In the genomic region with DNA sequence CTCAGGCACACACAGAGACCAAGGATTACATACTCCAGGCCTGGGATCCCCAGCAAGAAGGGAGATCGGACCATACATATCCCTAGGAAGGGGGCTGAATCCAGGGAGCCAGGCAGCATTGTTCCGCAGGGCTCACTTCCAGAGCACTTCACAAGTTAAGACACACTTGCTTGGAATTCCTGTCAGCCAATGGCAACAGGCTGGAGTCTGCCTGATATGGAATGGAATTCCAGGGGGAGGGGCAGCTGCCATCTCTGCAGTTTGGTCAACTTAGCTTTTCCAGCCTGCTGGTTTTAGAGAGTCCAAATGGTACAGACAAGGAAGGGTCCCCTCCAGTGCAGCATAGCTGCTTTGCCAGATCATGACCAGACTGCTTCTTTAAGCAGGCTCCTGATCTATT, we compare ENCODE assay signal across 26 cellular contexts.
"Had no signal": no experiment of that assay in that cellular context is flagged by ENCODE, and none has a peak within 500 bp of the region (broad histone marks: within the 10 kb centered on the region; RNA-seq: fewer than 3 reads in every experiment).

No MANE protein-coding gene starts in this region.

- H3K4me3 Mint-ChIP-seq: activated CD4-positive, alpha-beta memory T cell treated with anti-CD3 and anti-CD28 coated beads, Interleukin-2, amount 10 ng/mL, durations not matched to agents 7 days and 5 days; activated CD4-positive, alpha-beta T cell treated with anti-CD3 and anti-CD28 coated beads, Interleukin-2, amount 10 ng/mL, durations not matched to agents 24 days and 14 days; activated naive CD4-positive, alpha-beta T cell treated with anti-CD3 and anti-CD28 coated beads, Interleukin-2, amount 50 U/mL, for 24 hours; activated naive CD8-positive, alpha-beta T cell treated with anti-CD3 and anti-CD28 coated beads, Interleukin-2, amount 50 U/mL, for 24 hours; naive B cell; nephron progenitor cell had no signal

- H3K4me1 ChIP-seq: body of pancreas, left ventricle myocardium inferior, pancreas, prostate gland had no signal

- H3K27me3 ChIP-seq: body of pancreas, pancreas, tibial nerve had no signal

- H3K27ac Mint-ChIP-seq: activated CD4-positive, alpha-beta memory T cell treated with anti-CD3 and anti-CD28 coated beads, Interleukin-2, amount 10 ng/mL, durations not matched to agents 7 days and 5 days; activated CD4-positive, alpha-beta T cell treated with anti-CD3 and anti-CD28 coated beads, Interleukin-2, amount 10 ng/mL, durations not matched to agents 24 days and 14 days; activated naive CD4-positive, alpha-beta T cell treated with anti-CD3 and anti-CD28 coated beads, Interleukin-2, amount 50 U/mL, for 24 hours; activated naive CD8-positive, alpha-beta T cell treated with anti-CD3 and anti-CD28 coated beads, Interleukin-2, amount 50 U/mL, for 24 hours; activated T-helper 2 cell treated with anti-CD3 and anti-CD28 coated beads, Interferon-gamma antibody, Interleukin-2, Interleukin-4, amounts not matched to agents 10 μg/mL and 5 μg/mL and 100 μg/mL, durations not matched to agents 14 hours and 24 hours and 36 hours; naive B cell; nephron progenitor cell had no signal

- ATAC-seq: activated naive CD8-positive, alpha-beta T cell treated with anti-CD3 and anti-CD28 coated beads, Interleukin-2, amount 50 U/mL, for 24 hours; body of pancreas; esophagus mucosa; pancreas; sciatic nerve had no signal

- H3K36me3 ChIP-seq: left ventricle myocardium inferior, pancreas, prostate gland, tibial nerve, WERI-Rb-1 had no signal

- H3K4me3 ChIP-seq: body of pancreas, left ventricle myocardium inferior, lung, pancreas, prostate gland, tibial nerve had no signal

- H3K27ac ChIP-seq: body of pancreas, left ventricle myocardium inferior, pancreas, prostate gland, tibial nerve, WERI-Rb-1 had no signal

- H3K9me3 ChIP-seq: pancreas, prostate gland had no signal

- H3K27me3 Mint-ChIP-seq: activated CD4-positive, alpha-beta memory T cell treated with anti-CD3 and anti-CD28 coated beads, Interleukin-2, amount 10 ng/mL, durations not matched to agents 7 days and 5 days; activated CD4-positive, alpha-beta T cell treated with anti-CD3 and anti-CD28 coated beads, Interleukin-2, amount 10 ng/mL, durations not matched to agents 24 days and 14 days; activated naive CD4-positive, alpha-beta T cell treated with anti-CD3 and anti-CD28 coated beads, Interleukin-2, amount 50 U/mL, for 24 hours; activated naive CD8-positive, alpha-beta T cell treated with anti-CD3 and anti-CD28 coated beads, Interleukin-2, amount 50 U/mL, for 24 hours; naive B cell had no signal

- H3K36me3 Mint-ChIP-seq: activated naive CD4-positive, alpha-beta T cell treated with anti-CD3 and anti-CD28 coated beads, Interleukin-2, amount 50 U/mL, for 24 hours; naive B cell had no signal

- H3K4me1 Mint-ChIP-seq: activated CD4-positive, alpha-beta memory T cell treated with anti-CD3 and anti-CD28 coated beads, Interleukin-2, amount 10 ng/mL, durations not matched to agents 7 days and 5 days; activated CD4-positive, alpha-beta T cell treated with anti-CD3 and anti-CD28 coated beads, Interleukin-2, amount 10 ng/mL, durations not matched to agents 24 days and 14 days; activated naive CD4-positive, alpha-beta T cell treated with anti-CD3 and anti-CD28 coated beads, Interleukin-2, amount 50 U/mL, for 24 hours; activated naive CD8-positive, alpha-beta T cell treated with anti-CD3 and anti-CD28 coated beads, Interleukin-2, amount 50 U/mL, for 24 hours; naive B cell; nephron progenitor cell had no signal

- DNase-seq: activated CD4-positive, alpha-beta memory T cell treated with anti-CD3 and anti-CD28 coated beads, Interleukin-2, amount 10 ng/mL, durations not matched to agents 7 days and 5 days; activated CD4-positive, alpha-beta T cell treated with anti-CD3 and anti-CD28 coated beads, Interleukin-2, amount 10 ng/mL, durations not matched to agents 24 days and 14 days; activated CD4-positive, CD25-positive, alpha-beta regulatory T cell treated with anti-CD3 and anti-CD28 coated beads, Interleukin-2, amount 50 U/mL, for 72 hours; activated naive CD8-positive, alpha-beta T cell treated with anti-CD3 and anti-CD28 coated beads, Interleukin-2, amount 50 U/mL, for 24 hours; activated T-cell treated with anti-CD3 and anti-CD28 coated beads, Interleukin-2, amount 50 U/mL, for 48 hours; body of pancreas; foreskin fibroblast; head of caudate nucleus; hypothalamus; left ventricle myocardium inferior; naive B cell; nephron progenitor cell; nucleus accumbens; pancreas; retina; stimulated activated CD4-positive, alpha-beta T cell treated with anti-CD3 and anti-CD28 coated beads, Interleukin-15, amount 100 ng/mL, for 24 hours; stimulated activated CD4-positive, alpha-beta T cell treated with anti-CD3 and anti-CD28 coated beads, Interleukin-2, amount 100 ng/mL, for 24 hours; stimulated activated naive CD4-positive, alpha-beta T cell; WERI-Rb-1 had no signal
